Comparison of ENCODE assay signal across 10 cellular contexts in the genomic region with DNA sequence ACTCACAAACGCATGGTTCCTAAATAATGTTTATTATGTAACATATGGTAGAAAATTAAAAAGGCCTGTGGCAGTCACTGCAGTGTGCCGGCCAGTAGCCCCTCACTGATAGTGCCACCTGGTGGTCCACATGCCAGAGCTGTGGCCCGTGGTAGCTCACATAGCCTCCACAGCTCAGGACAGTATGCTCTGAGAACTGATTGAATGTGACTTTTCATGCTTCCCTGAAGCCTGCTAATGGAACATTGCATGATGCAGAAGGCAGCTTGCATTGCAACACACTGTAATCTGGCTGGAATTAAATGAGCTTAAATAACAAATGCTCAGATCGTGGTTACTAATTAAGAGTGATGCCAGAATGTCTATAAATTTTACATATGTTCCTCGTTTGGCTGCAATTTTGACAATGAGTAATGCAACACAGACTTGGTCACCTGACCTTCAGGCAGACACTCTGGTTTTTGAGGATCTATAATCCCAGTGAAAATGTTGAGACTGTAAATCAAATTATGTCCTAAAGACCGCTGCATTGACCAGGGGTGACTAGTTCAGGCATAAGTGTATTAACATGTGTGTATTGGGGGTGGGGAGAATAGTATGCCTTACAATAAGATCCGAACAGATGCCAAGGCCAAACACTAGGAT.
DNase-seq lines count a peak whose midpoint lies in the region; ATAC-seq, FAIRE-seq and TF ChIP-seq lines count a peak whose summit lies in the region.
"Had no signal": no experiment of that assay in that cellular context is flagged by ENCODE, and none has a peak within 500 bp of the region (broad histone marks: within the 10 kb centered on the region; RNA-seq: fewer than 3 reads in every experiment).

No MANE protein-coding gene starts in this region.

- H4K91ac ChIP-seq in H1 (replicated peaks; ENCODE audit: insufficient read length, low read length), result no peak overlapping the region

- no peaks in the 10 kb centered on the region for H3K4me1 Mint-ChIP-seq in activated CD4-positive, alpha-beta T cell treated with anti-CD3 and anti-CD28 coated beads for 36 hours

- no peaks in the 10 kb centered on the region for H3K27me3 Mint-ChIP-seq in activated CD4-positive, alpha-beta T cell treated with anti-CD3 and anti-CD28 coated beads for 36 hours
- H3K27me3 Mint-ChIP-seq: CD4-positive, alpha-beta T cell had no signal

- H3K56ac ChIP-seq in H1 (replicated peaks; ENCODE audit: insufficient read length, low read depth, low read length), result no peak overlapping the region

- TF ChIP-seq EP300 in H1 (IDR thresholded peaks at IDR 0.05; ENCODE audit: borderline replicate concordance in 1 of 2, low read depth in 2 of 2, low read length in 2 of 2) (no peak), tibial nerve (IDR thresholded peaks at IDR 0.05) (no peak)

- no peak overlapping the region for H2BK120ac ChIP-seq in H1 (replicated peaks; ENCODE audit: low read depth, low read length)

- H3K27me3 ChIP-seq in H1 (replicated peaks in 1 of 4; ENCODE audit: control insufficient read depth in 3 of 4, extremely low read depth in 1 of 4, insufficient read depth in 3 of 4, low read length in 3 of 4) (no peaks in the 10 kb centered on the region), tibial nerve (no peaks in the 10 kb centered on the region), upper lobe of right lung (no peaks in the 10 kb centered on the region)
- H3K27me3 ChIP-seq: colonic mucosa had no signal

- H3K27ac ChIP-seq in H1 (ENCODE audit: low read depth, low read length), result no peak overlapping the region
- no peak overlapping the region for H3K27ac ChIP-seq in tibial nerve
- H3K27ac ChIP-seq in upper lobe of right lung, result no peak overlapping the region
- H3K27ac ChIP-seq: colonic mucosa had no signal

- H2AFZ ChIP-seq in H1 (ENCODE audit: low read length), result no peak overlapping the region

- no peaks in the 10 kb centered on the region for H4K20me1 ChIP-seq in H1 (replicated peaks in 1 of 2; ENCODE audit: control insufficient read depth in 1 of 2, insufficient read depth in 2 of 2, low read length in 2 of 2)

- H3K4me3 ChIP-seq in H1 (ENCODE audit: extremely low read depth in 1 of 4, insufficient read depth in 2 of 4, low read depth in 3 of 4, low read length in 4 of 4) (no peak overlapping the region), skeletal muscle cell (ENCODE audit: low read depth, low read length) (no peak overlapping the region), tibial nerve (no peak overlapping the region), upper lobe of right lung (no peak overlapping the region)
- H3K4me3 ChIP-seq: colonic mucosa had no signal

- no peak overlapping the region for H3K4me2 ChIP-seq in H1 (ENCODE audit: insufficient read depth in 1 of 2, low read depth in 2 of 2, low read length in 2 of 2)

- ATAC-seq in activated CD4-positive, alpha-beta T cell treated with anti-CD3 and anti-CD28 coated beads for 36 hours, result no peak
- no peak for ATAC-seq in GM18858 (IDR thresholded peaks at IDR 0.05; ENCODE audit: unreplicated experiment)
- ATAC-seq in upper lobe of right lung, result no peak

- H3K36me3 Mint-ChIP-seq in activated CD4-positive, alpha-beta T cell treated with anti-CD3 and anti-CD28 coated beads for 36 hours (ENCODE audit: low read depth), result no peaks in the 10 kb centered on the region

- 70% methylated on average over 7 of the region's 7 CpGs; no CpG with 5 or more reads in 1 of the 2 experiments for WGBS in H1 (ENCODE audit: extremely low coverage in 1 of 2, insufficient coverage in 1 of 2, insufficient read length in 1 of 2, insufficient replicate concordance in 2 of 2, low coverage in 1 of 2, low lambda C conversion rate in 2 of 2, missing lambda C conversion rate in 1 of 2), 2 experiments
- 49 to 56% methylated on average over 7 of the region's 7 CpGs for WGBS in tibial nerve, 2 donors

- H2BK5ac ChIP-seq in H1 (ENCODE audit: low read depth, low read length), result no peak overlapping the region

- no peak overlapping the region for H3K23ac ChIP-seq in H1 (ENCODE audit: insufficient read length)

- H4K8ac ChIP-seq in H1 (ENCODE audit: extremely low read depth, insufficient read depth, low read length), result no peak overlapping the region

- H3K23me2 ChIP-seq in H1 (ENCODE audit: low read depth, low read length), result no peaks in the 10 kb centered on the region

- H2BK20ac ChIP-seq in H1 (ENCODE audit: low read length), result no peak overlapping the region

- no peak for FAIRE-seq in H1 (lab: Jason Lieb, UNC)

- no peaks in the 10 kb centered on the region for H3K79me2 ChIP-seq in H1 (ENCODE audit: control insufficient read depth in 1 of 2, insufficient read depth in 2 of 2, low read length in 2 of 2)

- intact Hi-C loops in activated CD4-positive, alpha-beta T cell treated with anti-CD3 and anti-CD28 coated beads for 36 hours (cut with DNase I, micrococcal nuclease), result no loop called here
- intact Hi-C loops in upper lobe of right lung (cut with DNase I), result no loop called here

- H2BK15ac ChIP-seq in H1 (ENCODE audit: low read length), result no peak overlapping the region

- H3K4me1 ChIP-seq in H1 (replicated peaks in 1 of 4; ENCODE audit: control insufficient read depth in 3 of 4, insufficient read depth in 4 of 4, low read length in 3 of 4), result no peaks in the 10 kb centered on the region
- H3K4me1 ChIP-seq in tibial nerve, result no peaks in the 10 kb centered on the region
- no peaks in the 10 kb centered on the region for H3K4me1 ChIP-seq in upper lobe of right lung
- H3K4me1 ChIP-seq: colonic mucosa had no signal

- no peak overlapping the region for H2BK12ac ChIP-seq in H1 (ENCODE audit: low read depth, low read length)

- H3K4ac ChIP-seq in H1 (replicated peaks; ENCODE audit: insufficient read length, low read depth, low read length), result no peak overlapping the region

- H3K9ac ChIP-seq in H1 (replicated peaks in 1 of 4; ENCODE audit: extremely low read depth in 1 of 4, low read depth in 3 of 4, low read length in 3 of 4), result no peak overlapping the region

- TF ChIP-seq POLR2A in H1 (IDR thresholded peaks at IDR 0.05; ENCODE audit: control extremely low read depth in 1 of 2, low read depth in 2 of 2, low read length in 2 of 2) (no peak), tibial nerve (IDR thresholded peaks at IDR 0.05) (no peak)

- H3K36me3 ChIP-seq in H1 (ENCODE audit: control insufficient read depth in 2 of 4, insufficient read depth in 4 of 4, low read length in 3 of 4) (no peaks in the 10 kb centered on the region), tibial nerve (no peaks in the 10 kb centered on the region), upper lobe of right lung (no peaks in the 10 kb centered on the region)
- H3K36me3 ChIP-seq: colonic mucosa had no signal

- TF ChIP-seq CTCF in H1 (IDR thresholded peaks at IDR 0.05; ENCODE audit: control extremely low read depth in 1 of 3, insufficient read depth in 1 of 3, low read depth in 1 of 3, low read length in 3 of 3) (peak; percentile 63 to 87 (median 73)), tibial nerve (IDR thresholded peaks at IDR 0.05) (no peak), upper lobe of right lung (IDR thresholded peaks at IDR 0.05) (no peak)

- H3K14ac ChIP-seq in H1 (ENCODE audit: insufficient read length), result no peak overlapping the region

- no peak overlapping the region for H4K5ac ChIP-seq in H1 (ENCODE audit: insufficient read length, low read depth, low read length)

- TF ChIP-seq RAD21 in H1 (IDR thresholded peaks at IDR 0.05 in 1 of 2, conservative IDR thresholded peaks at IDR 0.05 in 1 of 2; ENCODE audit: low read depth in 2 of 2, low read length in 2 of 2), result peak; percentile 74 to 79

- no peak overlapping the region for H3K27ac Mint-ChIP-seq in activated CD4-positive, alpha-beta T cell treated with anti-CD3 and anti-CD28 coated beads for 36 hours
- H3K27ac Mint-ChIP-seq: CD4-positive, alpha-beta T cell had no signal

- no peaks in the 10 kb centered on the region for H3K79me1 ChIP-seq in H1 (ENCODE audit: low read depth, low read length)

- H3K4me3 Mint-ChIP-seq in activated CD4-positive, alpha-beta T cell treated with anti-CD3 and anti-CD28 coated beads for 36 hours, result no peak overlapping the region
- H3K4me3 Mint-ChIP-seq: CD4-positive, alpha-beta T cell had no signal

- H2AK5ac ChIP-seq in H1 (ENCODE audit: low read depth, low read length), result no peak overlapping the region

- CTCF ChIA-PET in activated CD4-positive, alpha-beta T cell treated with anti-CD3 and anti-CD28 coated beads for 36 hours (lab: Charles Lee), result no interaction called here
- CTCF ChIA-PET in H1 (lab: Charles Lee; ENCODE audit: partially characterized antibody), result interaction anchor here (0.7 to 1.8 kb wide), 20 partner anchors 11 to 969 kb away, joined by 3 to 7 read pairs (median 4); no protein-coding TSS in a partner anchor

- no peaks in the 10 kb centered on the region for H3K9me3 Mint-ChIP-seq in activated CD4-positive, alpha-beta T cell treated with anti-CD3 and anti-CD28 coated beads for 36 hours (ENCODE audit: low read depth)
- H3K9me3 Mint-ChIP-seq: CD4-positive, alpha-beta T cell had no signal

- H3K9me3 ChIP-seq in H1 (ENCODE audit: insufficient read depth in 2 of 2, low read depth in 1 of 2, low read length in 1 of 2), result no peaks in the 10 kb centered on the region
- H3K9me3 ChIP-seq in tibial nerve, result no peaks in the 10 kb centered on the region
- H3K9me3 ChIP-seq in upper lobe of right lung, result no peaks in the 10 kb centered on the region
- H3K9me3 ChIP-seq: colonic mucosa had no signal

- POLR2A ChIA-PET in activated CD4-positive, alpha-beta T cell treated with anti-CD3 and anti-CD28 coated beads for 36 hours (lab: Charles Lee), result no interaction called here
- POLR2A ChIA-PET in H1 (lab: Charles Lee; ENCODE audit: partially characterized antibody), result interaction anchor here (0.6 to 0.7 kb wide), 2 partner anchors 18 to 526 kb away, joined by 3 read pairs; no protein-coding TSS in a partner anchor

- peak; percentile 6 for DNase-seq in activated CD4-positive, alpha-beta T cell treated with anti-CD3 and anti-CD28 coated beads for 36 hours
- no peak for DNase-seq in activated CD4-positive, alpha-beta T cell treated with anti-CD3 and anti-CD28 coated beads, Interleukin-2, amount 50 U/mL, for 4 hours
- DNase-seq in NCI-H460 (ENCODE audit: extremely low read depth, low read depth) (peak; percentile 65), H1 (ENCODE audit: low read depth in 1 of 2, low spot score in 2 of 2) (peak; percentile 10 to 61), skeletal muscle cell (ENCODE audit: low read depth) (peak; percentile 82), tibial nerve (ENCODE audit: low spot score in 2 of 2) (no peak), upper lobe of right lung (no peak)
- DNase-seq: CD4-positive, alpha-beta T cell; colonic mucosa had no signal

- no peak overlapping the region for H3K18ac ChIP-seq in H1 (ENCODE audit: extremely low read depth, low read length)

TF ChIP-seq in H1, 55 proteins besides CTCF, POLR2A, EP300 and RAD21 (continues in another document):
- TF ChIP-seq RFX5 (IDR thresholded peaks at IDR 0.05; ENCODE audit: borderline replicate concordance, low read depth, low read length), result no peak
- TF ChIP-seq CBX5 (IDR thresholded peaks at IDR 0.05; ENCODE audit: low read depth, low read length), result no peak
- TF ChIP-seq SRF (IDR thresholded peaks at IDR 0.05; ENCODE audit: low read depth, low read length), result no peak
- no peak for TF ChIP-seq CHD1 (IDR thresholded peaks at IDR 0.05; ENCODE audit: low read depth, low read length)
- no peak for TF ChIP-seq NANOG (IDR thresholded peaks at IDR 0.05; ENCODE audit: insufficient read depth, low read depth, low read length, poor library complexity, severe bottlenecking)

Comparison
In these comparisons a context has a peak if more than half of its experiments do, and no peak if none do; other contexts are left out.
1. DNase-seq: peak in activated CD4-positive, alpha-beta T cell treated with anti-CD3 and anti-CD28 coated beads for 36 hours (single experiment), NCI-H460 (single experiment), H1 (2 of 2) and skeletal muscle cell (single experiment); none in activated CD4-positive, alpha-beta T cell treated with anti-CD3 and anti-CD28 coated beads, Interleukin-2, amount 50 U/mL, for 4 hours (0 of 2), tibial nerve (0 of 2) and upper lobe of right lung (single experiment).
2. CTCF ChIP-seq: peak in H1 (3 of 3); none in tibial nerve (0 of 5) and upper lobe of right lung (single experiment).